In genomic region chr6:158654960-158655485, GRCh38 we compare ENCODE assay signal across 1 cellular context.
TF ChIP-seq lines count a peak whose summit lies in the region.

No MANE protein-coding gene starts in this region.

TF ChIP-seq in GM23338, 12 proteins besides CTCF, POLR2A, EP300 and RAD21 (continued from another document):
- TF ChIP-seq ZNF462 (CRISPR knock-in tag; IDR thresholded peaks at IDR 0.05), result no peak
- no peak for TF ChIP-seq NANOG (IDR thresholded peaks at IDR 0.05; ENCODE audit: borderline replicate concordance)
- TF ChIP-seq EZH2 (IDR thresholded peaks at IDR 0.05; ENCODE audit: low read depth, unreplicated experiment), result no peak
- no peak for TF ChIP-seq STAT1 (IDR thresholded peaks at IDR 0.05; ENCODE audit: unreplicated experiment)
- no peak for TF ChIP-seq ETS1 (IDR thresholded peaks at IDR 0.05)
- no peak for TF ChIP-seq EZH2phosphoT487 (IDR thresholded peaks at IDR 0.05; ENCODE audit: unreplicated experiment)
- no peak for TF ChIP-seq JUNB (IDR thresholded peaks at IDR 0.05; ENCODE audit: unreplicated experiment)
- no peak for TF ChIP-seq REST (IDR thresholded peaks at IDR 0.05; ENCODE audit: unreplicated experiment)
- TF ChIP-seq CREB1 (CRISPR knock-in tag; IDR thresholded peaks at IDR 0.05; ENCODE audit: low read depth), result no peak
